Comparison of ENCODE assay signal across 22 cellular contexts in genomic region chr7:144826248-144826647, GRCh38. TPM values are rescaled to one million over a fixed set of nuclear protein-coding genes. Genes with fewer than 3 reads are reported as not detected.
DNase-seq lines count a peak whose midpoint lies in the region; ATAC-seq and TF ChIP-seq lines count a peak whose summit lies in the region.
"Had no signal": no experiment of that assay in that cellular context is flagged by ENCODE, and none has a peak within 500 bp of the region (broad histone marks: within the 10 kb centered on the region; RNA-seq: fewer than 3 reads in every experiment).

No MANE protein-coding gene starts in this region.

- ATAC-seq in activated CD8-positive, alpha-beta T cell treated with anti-CD3 and anti-CD28 coated beads for 36 hours = no peak
- ATAC-seq in activated CD8-positive, alpha-beta T cell treated with anti-CD3 and anti-CD28 coated beads, Interleukin-2, amount 10 ng/mL, durations not matched to agents 7 days and 5 days = no peak
- ATAC-seq in activated B cell treated with CpG ODN at 0.5 μM for 24 hours (ENCODE audit: low read depth) (no peak), sciatic nerve (peak; percentile 49), GM19328 (IDR thresholded peaks at IDR 0.05; ENCODE audit: unreplicated experiment) (no peak)

- H3K36me3 Mint-ChIP-seq in activated CD8-positive, alpha-beta T cell treated with anti-CD3 and anti-CD28 coated beads for 36 hours (ENCODE audit: low read depth) = peaks cover 9% of the 10 kb centered on the region
- peaks cover 10% of the 10 kb centered on the region for H3K36me3 Mint-ChIP-seq in activated CD8-positive, alpha-beta T cell treated with anti-CD3 and anti-CD28 coated beads, Interleukin-2, amount 10 ng/mL, durations not matched to agents 7 days and 5 days (ENCODE audit: low read depth)
- no peaks in the 10 kb centered on the region for H3K36me3 Mint-ChIP-seq in activated B cell treated with CpG ODN at 0.5 μM for 24 hours (ENCODE audit: low read depth)

- peak overlapping the region; percentile 42 for H3K27ac Mint-ChIP-seq in activated CD8-positive, alpha-beta T cell treated with anti-CD3 and anti-CD28 coated beads for 36 hours
- H3K27ac Mint-ChIP-seq in activated CD8-positive, alpha-beta T cell treated with anti-CD3 and anti-CD28 coated beads, Interleukin-2, amount 10 ng/mL, durations not matched to agents 7 days and 5 days = no peak overlapping the region
- H3K27ac Mint-ChIP-seq in activated B cell treated with CpG ODN at 0.5 μM for 24 hours = peak overlapping the region; percentile 89
- H3K27ac Mint-ChIP-seq: activated CD4-positive, alpha-beta T cell treated with anti-CD3 and anti-CD28 coated beads, Interleukin-2, amount 10 ng/mL, durations not matched to agents 24 days and 14 days; activated naive CD4-positive, alpha-beta T cell treated with anti-CD3 and anti-CD28 coated beads for 36 hours; dendritic cell treated with granulocyte-macrophage colony-stimulating factor and Interleukin-4, amounts not matched to agents 40 ng/mL and 50 ng/mL, for 4 days had no signal

- POLR2A ChIA-PET in activated CD8-positive, alpha-beta T cell treated with anti-CD3 and anti-CD28 coated beads for 36 hours (lab: Charles Lee) = interaction anchor here (0.6 to 2.2 kb wide), 4 partner anchors 9 to 311 kb away, joined by 3 to 15 read pairs (median 3); partner anchors contain the start of gene TPK1
- POLR2A ChIA-PET in activated CD8-positive, alpha-beta T cell treated with anti-CD3 and anti-CD28 coated beads, Interleukin-2, amount 10 ng/mL, durations not matched to agents 7 days and 5 days (lab: Charles Lee) = interaction anchor here (10.2 kb wide), 1 partner anchor 10 kb away, joined by 138 read pairs; the partner anchor contains the start of gene TPK1
- POLR2A ChIA-PET in activated B cell treated with CpG ODN at 0.5 μM for 24 hours (lab: Charles Lee) (interaction anchor here (1.1 to 3.3 kb wide), 5 partner anchors 8 to 25 kb away, joined by 3 to 44 read pairs (median 5); partner anchors contain the start of gene TPK1), GM10248 (lab: Yijun Ruan, JAX) (interaction anchor here (1.8 kb wide), 1 partner anchor 9 kb away, joined by 4 read pairs; no protein-coding TSS in a partner anchor)

- no peak for TF ChIP-seq CTCF in activated CD8-positive, alpha-beta T cell treated with anti-CD3 and anti-CD28 coated beads for 36 hours (IDR thresholded peaks at IDR 0.05)
- TF ChIP-seq CTCF in activated B cell treated with CpG ODN at 0.5 μM for 24 hours (IDR thresholded peaks at IDR 0.05) = no peak
- TF ChIP-seq CTCF in GM10248 (IDR thresholded peaks at IDR 0.05; ENCODE audit: control extremely low read depth, extremely low read depth, low read depth, missing control alignments) = no peak

- CTCF ChIA-PET in activated CD8-positive, alpha-beta T cell treated with anti-CD3 and anti-CD28 coated beads for 36 hours (lab: Charles Lee) = no interaction called here
- CTCF ChIA-PET in activated CD8-positive, alpha-beta T cell treated with anti-CD3 and anti-CD28 coated beads, Interleukin-2, amount 10 ng/mL, durations not matched to agents 7 days and 5 days (lab: Charles Lee) = interaction anchor here (0.6 to 1.9 kb wide), 3 partner anchors 14 to 87 kb away, joined by 3 to 4 read pairs (median 3); no protein-coding TSS in a partner anchor
- CTCF ChIA-PET in activated B cell treated with CpG ODN at 0.5 μM for 24 hours (lab: Charles Lee) (interaction anchor here (1.3 kb wide), 1 partner anchor 9 kb away, joined by 7 read pairs; no protein-coding TSS in a partner anchor), GM10248 (lab: Yijun Ruan, JAX) (interaction anchor here (0.9 to 1.0 kb wide), 3 partner anchors 10 to 25 kb away, joined by 3 to 7 read pairs (median 3); partner anchors contain the start of gene TPK1)

- intact Hi-C loops in activated CD8-positive, alpha-beta T cell treated with anti-CD3 and anti-CD28 coated beads for 36 hours (cut with micrococcal nuclease) = no loop called here
- intact Hi-C loops in activated B cell treated with CpG ODN at 0.5 μM for 24 hours (cut with micrococcal nuclease) = no loop called here
- intact Hi-C loops in sciatic nerve (cut with DNase I) = no loop called here

- no peaks in the 10 kb centered on the region for H3K27me3 Mint-ChIP-seq in activated CD8-positive, alpha-beta T cell treated with anti-CD3 and anti-CD28 coated beads for 36 hours
- H3K27me3 Mint-ChIP-seq in activated CD8-positive, alpha-beta T cell treated with anti-CD3 and anti-CD28 coated beads, Interleukin-2, amount 10 ng/mL, durations not matched to agents 7 days and 5 days (ENCODE audit: low read depth) = no peaks in the 10 kb centered on the region
- H3K27me3 Mint-ChIP-seq in activated B cell treated with CpG ODN at 0.5 μM for 24 hours = no peaks in the 10 kb centered on the region
- H3K27me3 Mint-ChIP-seq: activated CD4-positive, alpha-beta T cell treated with anti-CD3 and anti-CD28 coated beads, Interleukin-2, amount 10 ng/mL, durations not matched to agents 24 days and 14 days; CD4-positive, alpha-beta memory T cell; dendritic cell treated with granulocyte-macrophage colony-stimulating factor and Interleukin-4, amounts not matched to agents 40 ng/mL and 50 ng/mL, for 4 days had no signal

- DNase-seq in activated CD8-positive, alpha-beta T cell treated with anti-CD3 and anti-CD28 coated beads for 36 hours = no peak
- DNase-seq in activated CD8-positive, alpha-beta T cell treated with anti-CD3 and anti-CD28 coated beads, Interleukin-2, amount 10 ng/mL, durations not matched to agents 7 days and 5 days = no peak
- no peak for DNase-seq in activated B cell treated with CpG ODN at 0.5 μM for 24 hours
- DNase-seq in fibroblast of gingiva (ENCODE audit: low read depth) = peak; percentile 14
- no peak for DNase-seq in sciatic nerve (ENCODE audit: low spot score)
- DNase-seq in C1 segment of cervical spinal cord (lab: John Stamatoyannopoulos, UW) = no peak
- DNase-seq in GM10248 (ENCODE audit: extremely low spot score) = no peak
- DNase-seq: activated CD4-positive, alpha-beta T cell treated with anti-CD3 and anti-CD28 coated beads, Interleukin-2, amount 10 ng/mL, durations not matched to agents 24 days and 14 days; activated naive CD4-positive, alpha-beta T cell treated with anti-CD3 and anti-CD28 coated beads for 36 hours; CD4-positive, alpha-beta memory T cell; DMS53; NCI-H1092 treated with DMSO at 0.1 percent for 48 hours; NCI-H526 treated with DMSO at 0.1 percent for 48 hours; SHP77; spleen; stimulated activated CD4-positive, alpha-beta T cell treated with anti-CD3 and anti-CD28 coated beads, Interleukin-4, amount 100 ng/mL, for 4 hours; substantia nigra; T-helper 1 cell; uterus had no signal

- H3K4me1 Mint-ChIP-seq in activated CD8-positive, alpha-beta T cell treated with anti-CD3 and anti-CD28 coated beads for 36 hours (ENCODE audit: low read depth) = peaks cover 72% of the 10 kb centered on the region
- peaks cover 29% of the 10 kb centered on the region for H3K4me1 Mint-ChIP-seq in activated CD8-positive, alpha-beta T cell treated with anti-CD3 and anti-CD28 coated beads, Interleukin-2, amount 10 ng/mL, durations not matched to agents 7 days and 5 days (ENCODE audit: low read depth)
- H3K4me1 Mint-ChIP-seq in activated B cell treated with CpG ODN at 0.5 μM for 24 hours = peaks cover 55% of the 10 kb centered on the region

- H3K4me3 Mint-ChIP-seq in activated CD8-positive, alpha-beta T cell treated with anti-CD3 and anti-CD28 coated beads for 36 hours = no peak overlapping the region
- no peak overlapping the region for H3K4me3 Mint-ChIP-seq in activated CD8-positive, alpha-beta T cell treated with anti-CD3 and anti-CD28 coated beads, Interleukin-2, amount 10 ng/mL, durations not matched to agents 7 days and 5 days
- H3K4me3 Mint-ChIP-seq in activated B cell treated with CpG ODN at 0.5 μM for 24 hours = no peak overlapping the region
- H3K4me3 Mint-ChIP-seq: activated CD4-positive, alpha-beta T cell treated with anti-CD3 and anti-CD28 coated beads, Interleukin-2, amount 10 ng/mL, durations not matched to agents 24 days and 14 days; activated naive CD4-positive, alpha-beta T cell treated with anti-CD3 and anti-CD28 coated beads for 36 hours; CD4-positive, alpha-beta memory T cell; dendritic cell treated with granulocyte-macrophage colony-stimulating factor and Interleukin-4, amounts not matched to agents 40 ng/mL and 50 ng/mL, for 4 days; neural crest cell had no signal

- H3K9me3 Mint-ChIP-seq in activated CD8-positive, alpha-beta T cell treated with anti-CD3 and anti-CD28 coated beads for 36 hours = peaks cover 4% of the 10 kb centered on the region
- no peaks in the 10 kb centered on the region for H3K9me3 Mint-ChIP-seq in activated CD8-positive, alpha-beta T cell treated with anti-CD3 and anti-CD28 coated beads, Interleukin-2, amount 10 ng/mL, durations not matched to agents 7 days and 5 days (ENCODE audit: insufficient read depth)
- H3K9me3 Mint-ChIP-seq in activated B cell treated with CpG ODN at 0.5 μM for 24 hours = no peaks in the 10 kb centered on the region
- H3K9me3 Mint-ChIP-seq: dendritic cell treated with granulocyte-macrophage colony-stimulating factor and Interleukin-4, amounts not matched to agents 40 ng/mL and 50 ng/mL, for 4 days had no signal

RNA-seq across cellular contexts. Expression of gene TPK1, which starts 9.6 kb away (rescaled TPM):
- 10 to 100 TPM; 15.5 to 15.8 TPM for total RNA-seq in activated CD8-positive, alpha-beta T cell treated with anti-CD3 and anti-CD28 coated beads for 36 hours
- 10 to 100 TPM; 10.2 to 10.7 TPM for total RNA-seq in activated CD8-positive, alpha-beta T cell treated with anti-CD3 and anti-CD28 coated beads, Interleukin-2, amount 10 ng/mL, durations not matched to agents 7 days and 5 days
- 17.5 and 20.0 TPM in 2 replicates for total RNA-seq in activated B cell treated with CpG ODN at 0.5 μM for 24 hours
- total RNA-seq in sciatic nerve = 14.8 TPM
